In the genomic region with DNA sequence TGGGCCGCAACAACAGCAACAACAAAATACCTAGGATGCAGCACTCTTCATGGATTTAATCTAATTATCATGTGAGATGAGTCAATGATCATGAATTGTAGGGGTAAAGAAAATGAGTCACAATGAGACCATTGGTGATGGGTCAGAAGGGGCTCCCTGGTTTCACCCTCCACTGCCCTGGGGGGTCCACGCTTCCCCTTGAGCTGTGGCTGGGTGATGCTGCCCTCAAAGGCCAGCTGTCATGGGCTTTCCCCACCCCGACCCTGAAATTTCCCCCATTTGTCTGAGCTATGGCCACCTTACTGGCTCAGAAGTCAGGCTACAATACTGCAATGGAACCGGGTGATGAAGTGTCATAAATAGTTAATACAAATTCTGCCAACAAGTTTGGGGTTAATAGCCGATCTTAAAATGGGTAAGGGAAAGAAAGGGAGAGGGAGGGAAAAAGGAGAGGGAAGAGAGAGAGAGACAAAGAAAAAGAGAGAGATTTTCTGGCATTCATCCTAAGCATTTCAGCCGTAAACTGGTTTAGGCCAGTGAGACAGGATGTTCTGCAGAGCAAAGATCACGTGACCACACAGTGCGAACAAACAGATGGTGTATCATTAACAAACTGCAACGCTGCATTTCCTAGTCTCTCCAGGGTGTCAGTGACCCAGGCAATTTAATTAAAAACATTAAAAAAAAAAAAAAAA, we compare ENCODE assay signal across 8 cellular contexts.
DNase-seq lines count a peak whose midpoint lies in the region; ATAC-seq and TF ChIP-seq lines count a peak whose summit lies in the region.

No MANE protein-coding gene starts in this region.

- DNase-seq in MG63, result peak; percentile 20
- DNase-seq in T-helper 1 cell, result peak in 4 of 5 donors; percentile 32 to 86 (median 39)
- DNase-seq in memory B cell (ENCODE audit: low spot score in 2 of 2), result peak in 1 of 2 donors; percentile 21

- no peaks in the 10 kb centered on the region for H3K36me3 Mint-ChIP-seq in dendritic cell treated with granulocyte-macrophage colony-stimulating factor and Interleukin-4, amounts not matched to agents 40 ng/mL and 50 ng/mL, for 4 days (ENCODE audit: low read depth)
- no peaks in the 10 kb centered on the region for H3K36me3 Mint-ChIP-seq in memory B cell

- H3K27ac ChIP-seq in BLaER1 (peak overlapping the region; percentile 60; the same call in 1 of the 2 replicates), stomach smooth muscle (ENCODE audit: low read length) (peak overlapping the region; percentile 75)

- peaks cover 10% of the 10 kb centered on the region for H3K4me1 Mint-ChIP-seq in dendritic cell treated with granulocyte-macrophage colony-stimulating factor and Interleukin-4, amounts not matched to agents 40 ng/mL and 50 ng/mL, for 4 days (ENCODE audit: low read depth)
- peaks cover 5% of the 10 kb centered on the region for H3K4me1 Mint-ChIP-seq in memory B cell

- peak; percentile 69 for TF ChIP-seq POLR2A in GM19099 (IDR thresholded peaks at IDR 0.05; ENCODE audit: extremely low read depth, insufficient read length, low read depth)

- H3K9me3 ChIP-seq in BLaER1 (no peaks in the 10 kb centered on the region), MG63 (no peaks in the 10 kb centered on the region), stomach smooth muscle (ENCODE audit: control insufficient read depth in 2 of 2, low read length in 2 of 2) (no peaks in the 10 kb centered on the region)

- H3K36me3 ChIP-seq in BLaER1 (no peaks in the 10 kb centered on the region), MG63 (no peaks in the 10 kb centered on the region), stomach smooth muscle (ENCODE audit: control insufficient read depth in 2 of 2, insufficient read depth in 2 of 2, low read length in 2 of 2) (no peaks in the 10 kb centered on the region)

- no peaks in the 10 kb centered on the region for H3K9me3 Mint-ChIP-seq in dendritic cell treated with granulocyte-macrophage colony-stimulating factor and Interleukin-4, amounts not matched to agents 40 ng/mL and 50 ng/mL, for 4 days
- no peaks in the 10 kb centered on the region for H3K9me3 Mint-ChIP-seq in memory B cell

- no peaks in the 10 kb centered on the region for H3K27me3 ChIP-seq in BLaER1
- no peaks in the 10 kb centered on the region for H3K27me3 ChIP-seq in MG63
- no peaks in the 10 kb centered on the region for H3K27me3 ChIP-seq in stomach smooth muscle (ENCODE audit: control insufficient read depth in 1 of 2, insufficient read depth in 2 of 2, low read length in 2 of 2)

- ATAC-seq in memory B cell (ENCODE audit: low read depth) (peak; percentile 94), HG02885 (IDR thresholded peaks at IDR 0.05; ENCODE audit: poor library complexity, unreplicated experiment) (no peak)

- H3K27ac Mint-ChIP-seq in dendritic cell treated with granulocyte-macrophage colony-stimulating factor and Interleukin-4, amounts not matched to agents 40 ng/mL and 50 ng/mL, for 4 days, result peak overlapping the region; percentile 47
- H3K27ac Mint-ChIP-seq in memory B cell, result peak overlapping the region; percentile 70

- peak overlapping the region; percentile 52 for H3K4me2 ChIP-seq in BLaER1

- no peak overlapping the region for H3K4me3 Mint-ChIP-seq in dendritic cell treated with granulocyte-macrophage colony-stimulating factor and Interleukin-4, amounts not matched to agents 40 ng/mL and 50 ng/mL, for 4 days
- peak overlapping the region; percentile 72 for H3K4me3 Mint-ChIP-seq in memory B cell

- no peak overlapping the region for H3K4me3 ChIP-seq in BLaER1
- H3K4me3 ChIP-seq in MG63, result no peak overlapping the region
- peak overlapping the region; percentile 13 to 29 for H3K4me3 ChIP-seq in stomach smooth muscle (ENCODE audit: low read length in 2 of 2)

- H3K4me1 ChIP-seq in BLaER1 (peaks cover 12% of the 10 kb centered on the region), stomach smooth muscle (ENCODE audit: control insufficient read depth, insufficient read depth, low read length) (peaks cover 30% of the 10 kb centered on the region)

- intact Hi-C loops in dendritic cell treated with granulocyte-macrophage colony-stimulating factor and Interleukin-4, amounts not matched to agents 40 ng/mL and 50 ng/mL, for 4 days (cut with micrococcal nuclease), result no loop called here

- H3K9ac ChIP-seq in BLaER1 (no peak overlapping the region), stomach smooth muscle (ENCODE audit: low read length in 2 of 2) (peak overlapping the region; percentile 68 to 72)

- H4K20me1 ChIP-seq in BLaER1, result no peaks in the 10 kb centered on the region

- peaks cover 5% of the 10 kb centered on the region for H3K27me3 Mint-ChIP-seq in dendritic cell treated with granulocyte-macrophage colony-stimulating factor and Interleukin-4, amounts not matched to agents 40 ng/mL and 50 ng/mL, for 4 days
- H3K27me3 Mint-ChIP-seq in memory B cell, result peaks cover 2% of the 10 kb centered on the region

Comparison
In these comparisons a context has a peak if more than half of its experiments do, and no peak if none do; other contexts are left out.
1. H3K4me3 ChIP-seq: peak in stomach smooth muscle (2 of 2); none in BLaER1 (single experiment) and MG63 (single experiment).